ENCODE assay signal across 16 cellular contexts in genomic region chr17:705011-705410, GRCh38. TPM values are rescaled to one million over a fixed set of nuclear protein-coding genes. Genes with fewer than 3 reads are reported as not detected.
DNase-seq lines count a peak whose midpoint lies in the region; ATAC-seq and TF ChIP-seq lines count a peak whose summit lies in the region.
"Had no signal": no experiment of that assay in that cellular context is flagged by ENCODE, and none has a peak within 500 bp of the region (broad histone marks: within the 10 kb centered on the region; RNA-seq: fewer than 3 reads in every experiment).

No MANE protein-coding gene starts in this region.

- H3K9ac ChIP-seq in smooth muscle cell (ENCODE audit: low read depth) = no peak overlapping the region

- peak overlapping the region; percentile 64 for H3K27ac Mint-ChIP-seq in activated T-cell treated with anti-CD3 and anti-CD28 coated beads, Interleukin-2, amount 50 U/mL, for 72 hours
- peak overlapping the region in 2 of 3 donors; percentile 27 to 64 for H3K27ac Mint-ChIP-seq in CD4-positive, CD25-positive, alpha-beta regulatory T cell
- H3K27ac Mint-ChIP-seq in HFFc6 = peak overlapping the region; percentile 67

- H3K27ac ChIP-seq in CD4-positive, CD25-positive, alpha-beta regulatory T cell (ENCODE audit: insufficient read depth, low read length, poor library complexity, severe bottlenecking) = no peak overlapping the region
- peak overlapping the region; percentile 41 for H3K27ac ChIP-seq in smooth muscle cell (ENCODE audit: low read depth)
- no peak overlapping the region for H3K27ac ChIP-seq in upper lobe of left lung
- H3K27ac ChIP-seq: BLaER1 treated with 17β-estradiol and CSF1 and Interleukin-3, amounts not matched to agents 10 nM and 100 nM had no signal

- H3K36me3 Mint-ChIP-seq in activated T-cell treated with anti-CD3 and anti-CD28 coated beads, Interleukin-2, amount 50 U/mL, for 72 hours (ENCODE audit: insufficient read depth in 2 of 2) = peaks cover 0 to 10% of the 10 kb centered on the region in 2 donors
- H3K36me3 Mint-ChIP-seq in CD4-positive, CD25-positive, alpha-beta regulatory T cell = peaks cover 18% of the 10 kb centered on the region
- H3K36me3 Mint-ChIP-seq in HFFc6 (ENCODE audit: low read depth) = peaks cover 20% of the 10 kb centered on the region

- no peaks in the 10 kb centered on the region for H3K9me3 ChIP-seq in CD4-positive, CD25-positive, alpha-beta regulatory T cell (ENCODE audit: control insufficient read depth in 2 of 2, low read length in 2 of 2)
- no peaks in the 10 kb centered on the region for H3K9me3 ChIP-seq in smooth muscle cell (replicated peaks; ENCODE audit: low read depth)
- H3K9me3 ChIP-seq in upper lobe of left lung = no peaks in the 10 kb centered on the region
- H3K9me3 ChIP-seq: BLaER1 treated with 17β-estradiol and CSF1 and Interleukin-3, amounts not matched to agents 10 nM and 100 nM had no signal

- TF ChIP-seq POLR2A in upper lobe of left lung (IDR thresholded peaks at IDR 0.05) = no peak

- H3K4me3 ChIP-seq in CD4-positive, CD25-positive, alpha-beta regulatory T cell (ENCODE audit: low read depth, low read length) = no peak overlapping the region
- H3K4me3 ChIP-seq in smooth muscle cell (no peak overlapping the region), upper lobe of left lung (no peak overlapping the region)
- H3K4me3 ChIP-seq: BLaER1 treated with 17β-estradiol and CSF1 and Interleukin-3, amounts not matched to agents 10 nM and 100 nM had no signal

- H3K27me3 ChIP-seq in CD4-positive, CD25-positive, alpha-beta regulatory T cell (ENCODE audit: control insufficient read depth, insufficient read depth, low read length) = no peaks in the 10 kb centered on the region
- no peaks in the 10 kb centered on the region for H3K27me3 ChIP-seq in smooth muscle cell (ENCODE audit: low read depth)
- H3K27me3 ChIP-seq in upper lobe of left lung = no peaks in the 10 kb centered on the region
- H3K27me3 ChIP-seq: BLaER1 treated with 17β-estradiol and CSF1 and Interleukin-3, amounts not matched to agents 10 nM and 100 nM had no signal

- peaks cover 54% of the 10 kb centered on the region for H3K79me2 ChIP-seq in smooth muscle cell (ENCODE audit: low read depth)

- TF ChIP-seq EP300 in upper lobe of left lung (IDR thresholded peaks at IDR 0.05) = no peak

- H3F3A ChIP-seq in smooth muscle cell (ENCODE audit: low read depth) = peaks cover 5% of the 10 kb centered on the region

- 93% methylated on average over 1 of the region's 1 CpG for WGBS in smooth muscle cell (ENCODE audit: low lambda C conversion rate)
- WGBS in upper lobe of left lung, 2 donors = 60 to 86% methylated on average over 1 of the region's 1 CpG

- ATAC-seq in activated T-cell treated with anti-CD3 and anti-CD28 coated beads, Interleukin-2, amount 50 U/mL, for 72 hours (replicated peaks in 1 of 2) = no peak
- ATAC-seq in CD4-positive, CD25-positive, alpha-beta regulatory T cell (ENCODE audit: low read depth in 2 of 2) = no peak
- ATAC-seq in upper lobe of left lung (ENCODE audit: low FRiP score in 2 of 2) = no peak
- ATAC-seq: HepG2 had no signal

- H3K4me1 Mint-ChIP-seq in activated T-cell treated with anti-CD3 and anti-CD28 coated beads, Interleukin-2, amount 50 U/mL, for 72 hours (ENCODE audit: low read depth) = peaks cover 26% of the 10 kb centered on the region
- peaks cover 15 to 27% (median 24%) of the 10 kb centered on the region in 4 donors for H3K4me1 Mint-ChIP-seq in CD4-positive, CD25-positive, alpha-beta regulatory T cell
- H3K4me1 Mint-ChIP-seq in HFFc6 (ENCODE audit: low read depth) = peaks cover 35% of the 10 kb centered on the region

- TF ChIP-seq CTCF in HFFc6 (IDR thresholded peaks at IDR 0.05) = no peak
- no peak for TF ChIP-seq CTCF in smooth muscle cell (IDR thresholded peaks at IDR 0.05; ENCODE audit: borderline replicate concordance, insufficient read depth, poor library complexity, severe bottlenecking)
- no peak for TF ChIP-seq CTCF in upper lobe of left lung (IDR thresholded peaks at IDR 0.05)

- no peaks in the 10 kb centered on the region for H3K4me1 ChIP-seq in CD4-positive, CD25-positive, alpha-beta regulatory T cell (ENCODE audit: control insufficient read depth, insufficient read depth, low read length, poor library complexity, severe bottlenecking)
- H3K4me1 ChIP-seq in smooth muscle cell (ENCODE audit: low read depth) = no peaks in the 10 kb centered on the region
- H3K4me1 ChIP-seq in upper lobe of left lung = peaks cover under 1 to 22% (median 9%) of the 10 kb centered on the region in 4 donors
- H3K4me1 ChIP-seq: BLaER1 treated with 17β-estradiol and CSF1 and Interleukin-3, amounts not matched to agents 10 nM and 100 nM had no signal

- no peak overlapping the region for H3K4me3 Mint-ChIP-seq in activated T-cell treated with anti-CD3 and anti-CD28 coated beads, Interleukin-2, amount 50 U/mL, for 72 hours
- H3K4me3 Mint-ChIP-seq in CD4-positive, CD25-positive, alpha-beta regulatory T cell = no peak overlapping the region
- no peak overlapping the region for H3K4me3 Mint-ChIP-seq in HFFc6
- H3K4me3 Mint-ChIP-seq: CD4-positive, alpha-beta T cell had no signal

- H2AFZ ChIP-seq in smooth muscle cell (ENCODE audit: low read depth) = no peak overlapping the region

- H3K9me3 Mint-ChIP-seq in activated T-cell treated with anti-CD3 and anti-CD28 coated beads, Interleukin-2, amount 50 U/mL, for 72 hours = no peaks in the 10 kb centered on the region
- H3K9me3 Mint-ChIP-seq in CD4-positive, CD25-positive, alpha-beta regulatory T cell = no peaks in the 10 kb centered on the region
- no peaks in the 10 kb centered on the region for H3K9me3 Mint-ChIP-seq in HFFc6
- H3K9me3 Mint-ChIP-seq: CD4-positive, alpha-beta T cell had no signal

- DNase-seq in activated T-cell treated with anti-CD3 and anti-CD28 coated beads, Interleukin-2, amount 50 U/mL, for 72 hours = no peak
- no peak for DNase-seq in activated T-cell treated with anti-CD3 and anti-CD28 coated beads, Interleukin-2, amount 50 U/mL, for 1 hour
- DNase-seq in CD4-positive, CD25-positive, alpha-beta regulatory T cell = no peak
- DNase-seq in HFFc6 = no peak
- DNase-seq in smooth muscle cell (lab: John Stamatoyannopoulos, UW; ENCODE audit: unreplicated experiment) = no peak
- DNase-seq in SW 1271 (lab: John Stamatoyannopoulos, UW) = no peak
- no peak for DNase-seq in upper lobe of left lung
- no peak for DNase-seq in KBM-7
- DNase-seq: ACHN; Calu3; CD4-positive, alpha-beta T cell; DND-41; GDM1; HCEC 1CT had no signal

- in situ Hi-C loops in KBM-7 (cut with MboI; ENCODE audit: low pct_unique_long_range_greater_than_20kb, low sequenced_read_pairs) = no loop called here

- no peaks in the 10 kb centered on the region for H3K27me3 Mint-ChIP-seq in activated T-cell treated with anti-CD3 and anti-CD28 coated beads, Interleukin-2, amount 50 U/mL, for 72 hours (ENCODE audit: low read depth)
- H3K27me3 Mint-ChIP-seq in CD4-positive, CD25-positive, alpha-beta regulatory T cell = no peaks in the 10 kb centered on the region
- no peaks in the 10 kb centered on the region for H3K27me3 Mint-ChIP-seq in HFFc6 (ENCODE audit: insufficient read depth)
- H3K27me3 Mint-ChIP-seq: CD4-positive, alpha-beta T cell had no signal

- peaks cover 28% of the 10 kb centered on the region for H3K36me3 ChIP-seq in CD4-positive, CD25-positive, alpha-beta regulatory T cell (ENCODE audit: control insufficient read depth, insufficient read depth, low read length)
- no peaks in the 10 kb centered on the region for H3K36me3 ChIP-seq in smooth muscle cell (ENCODE audit: low read depth)
- peaks cover 0 to 43% (median 27%) of the 10 kb centered on the region in 4 donors for H3K36me3 ChIP-seq in upper lobe of left lung

- H4K20me1 ChIP-seq in smooth muscle cell (ENCODE audit: low read depth) = peaks cover 32% of the 10 kb centered on the region

- no peak overlapping the region for H3K4me2 ChIP-seq in smooth muscle cell
- H3K4me2 ChIP-seq: BLaER1 treated with 17β-estradiol and CSF1 and Interleukin-3, amounts not matched to agents 10 nM and 100 nM had no signal

RNA-seq across cellular contexts. Expression of gene VPS53, which starts 9.6 kb away (rescaled TPM):
- 10 to 100 TPM; 37.4 to 57.1 TPM for total RNA-seq in activated T-cell treated with anti-CD3 and anti-CD28 coated beads, Interleukin-2, amount 50 U/mL, for 72 hours
- total RNA-seq in CD4-positive, CD25-positive, alpha-beta regulatory T cell = 79.1 TPM
- polyA plus RNA-seq in CD4-positive, CD25-positive, alpha-beta regulatory T cell = 1 to 10 TPM; 7.7 to 9.4 (median 8.4) TPM
- 10 to 100 TPM; 85.3 to 91.0 (median 87.9) TPM for total RNA-seq in HFFc6 (2021; fragmentation: NEBNext Ultra II Directional; extraction: Animal tissue kit (Norgen Biotek cat#: 25700))
- total RNA-seq in smooth muscle cell (18.6 and 24.4 TPM in 2 replicates), upper lobe of left lung (100 to 1,000 TPM in 1 of 6 donors, 10 to 100 TPM in 5; 32.2 to 101 (median 64.7) TPM)
- 9.6 and 12.0 TPM in 2 replicates for polyA plus RNA-seq in smooth muscle cell

RNA-seq across cellular contexts. Expression of gene TLCD3A, which starts 27.4 kb away (rescaled TPM):
- 10 to 100 TPM in 1 of 2 donors, 1 to 10 TPM in 1; 6.6 to 11.7 TPM for total RNA-seq in activated T-cell treated with anti-CD3 and anti-CD28 coated beads, Interleukin-2, amount 50 U/mL, for 72 hours
- 0.67 TPM for total RNA-seq in CD4-positive, CD25-positive, alpha-beta regulatory T cell
- under 1 TPM; 0.17 to 0.51 (median 0.35) TPM for polyA plus RNA-seq in CD4-positive, CD25-positive, alpha-beta regulatory T cell
- total RNA-seq in HFFc6 (2021; fragmentation: NEBNext Ultra II Directional; extraction: Animal tissue kit (Norgen Biotek cat#: 25700)) = 10 to 100 TPM; 28.2 to 35.8 (median 34.5) TPM
- total RNA-seq in smooth muscle cell (20.1 and 23.0 TPM in 2 replicates), upper lobe of left lung (10 to 100 TPM in 4 of 6 donors, 1 to 10 TPM in 2; 5.1 to 37.8 (median 11.7) TPM)
- polyA plus RNA-seq in smooth muscle cell = 21.9 and 25.9 TPM in 2 replicates

RNA-seq across cellular contexts. Expression of gene GEMIN4, which starts 47.1 kb away (rescaled TPM):
- 10 to 100 TPM; 23.5 to 26.9 TPM for total RNA-seq in activated T-cell treated with anti-CD3 and anti-CD28 coated beads, Interleukin-2, amount 50 U/mL, for 72 hours
- 9.2 TPM for total RNA-seq in CD4-positive, CD25-positive, alpha-beta regulatory T cell
- polyA plus RNA-seq in CD4-positive, CD25-positive, alpha-beta regulatory T cell = 10 to 100 TPM; 15.7 to 34.7 (median 21.6) TPM
- total RNA-seq in HFFc6 (2021; fragmentation: NEBNext Ultra II Directional; extraction: Animal tissue kit (Norgen Biotek cat#: 25700)) = 10 to 100 TPM; 21.0 to 27.7 (median 21.7) TPM
- total RNA-seq in smooth muscle cell (9.0 and 18.8 TPM in 2 replicates), upper lobe of left lung (10 to 100 TPM; 17.6 to 79.6 (median 21.5) TPM)
- polyA plus RNA-seq in smooth muscle cell = 10.2 and 10.5 TPM in 2 replicates
